ENCODE assay signal across 25 cellular contexts in the genomic region with DNA sequence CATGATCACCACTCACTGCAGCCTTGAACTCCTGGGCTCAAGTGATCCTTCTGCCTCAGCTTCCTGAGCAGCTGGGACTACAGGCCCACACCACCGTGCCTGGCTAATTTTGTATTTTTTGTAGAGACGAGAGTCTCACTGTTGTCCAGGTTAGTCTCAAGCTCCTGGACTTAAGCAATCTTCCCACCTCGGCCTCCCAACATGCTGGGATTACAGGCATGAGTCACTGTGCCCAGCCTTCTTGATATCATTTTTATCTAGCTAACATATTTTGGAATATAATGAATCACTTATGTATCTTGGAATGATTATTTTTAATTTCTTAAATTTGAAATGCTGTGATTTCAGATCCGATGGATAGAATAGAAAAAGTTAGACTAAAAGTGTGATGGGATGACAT.
"Had no signal": no experiment of that assay in that cellular context is flagged by ENCODE, and none has a peak within 500 bp of the region (broad histone marks: within the 10 kb centered on the region; RNA-seq: fewer than 3 reads in every experiment).

No MANE protein-coding gene starts in this region.

- DNase-seq: activated CD4-positive, alpha-beta T cell treated with anti-CD3 and anti-CD28 coated beads for 4 hours; activated CD4-positive, alpha-beta T cell treated with anti-CD3 and anti-CD28 coated beads, Interleukin-2, amount 50 U/mL, for 4 hours; activated naive CD4-positive, alpha-beta T cell; activated T-cell treated with anti-CD3 and anti-CD28 coated beads for 4 hours; activated T-cell treated with anti-CD3 and anti-CD28 coated beads, Interleukin-2, amount 50 U/mL, for 72 hours; anterior cingulate cortex; caudate nucleus; esophagus squamous epithelium; islet precursor cell; left ventricle myocardium inferior; naive B cell; nephron progenitor cell; ovary; right lobe of liver; small intestine; stimulated activated CD4-positive, alpha-beta T cell treated with anti-CD3 and anti-CD28 coated beads, Interleukin-15, amount 100 ng/mL, for 24 hours; stimulated activated CD4-positive, alpha-beta T cell treated with anti-CD3 and anti-CD28 coated beads, Interleukin-2, amount 100 ng/mL, for 24 hours; stimulated activated naive B cell treated with anti-CD40 and anti-IgM and Interleukin-4, amounts not matched to agents 10 μg/mL and 1 μg/mL and 100 μg/mL, for 72 hours; stomach; T-helper 9 cell; tibial artery; upper lobe of right lung had no signal

- H3K27me3 ChIP-seq: esophagus squamous epithelium, neutrophil, ovary, right lobe of liver, stomach, tibial artery, upper lobe of right lung had no signal

- H3K9me3 ChIP-seq: neutrophil, ovary, right lobe of liver, upper lobe of right lung had no signal

- ATAC-seq: activated naive CD4-positive, alpha-beta T cell treated with anti-CD3 and anti-CD28 coated beads, Interleukin-2, amount 50 U/mL, for 72 hours; activated T-cell treated with anti-CD3 and anti-CD28 coated beads, Interleukin-2, amount 50 U/mL, for 72 hours; right lobe of liver; stimulated activated naive B cell treated with anti-CD40 and anti-IgM and Interleukin-4, amounts not matched to agents 10 μg/mL and 1 μg/mL and 100 μg/mL, for 72 hours; upper lobe of right lung had no signal

- H3K27ac ChIP-seq: left ventricle myocardium inferior, neutrophil, ovary, right lobe of liver, stomach, tibial artery, upper lobe of right lung, VCaP had no signal

- H3K4me3 ChIP-seq: esophagus squamous epithelium, left ventricle myocardium inferior, ovary, right lobe of liver, stomach, tibial artery, upper lobe of right lung had no signal

- H3K36me3 ChIP-seq: esophagus squamous epithelium, left ventricle myocardium inferior, neutrophil, ovary, right lobe of liver, stomach, tibial artery, upper lobe of right lung had no signal

- H3K4me1 ChIP-seq: left ventricle myocardium inferior, right lobe of liver, tibial artery, upper lobe of right lung had no signal
